ENCODE assay signal across 8 cellular contexts in genomic region chr1:183636783-183637182, GRCh38. TPM values are rescaled to one million over a fixed set of nuclear protein-coding genes. Genes with fewer than 3 reads are reported as not detected.
DNase-seq lines count a peak whose midpoint lies in the region; ATAC-seq and TF ChIP-seq lines count a peak whose summit lies in the region.

No MANE protein-coding gene starts in this region.

- H3K79me2 ChIP-seq in KMS-11 (ENCODE audit: insufficient read depth, low read depth): peaks cover 37% of the 10 kb centered on the region

- no peaks in the 10 kb centered on the region for H4K20me1 ChIP-seq in KMS-11 (ENCODE audit: insufficient read depth)

- H3K27me3 ChIP-seq in KMS-11 (ENCODE audit: insufficient read depth, low read depth) (no peaks in the 10 kb centered on the region), breast epithelium (no peaks in the 10 kb centered on the region)

- H3K4me1 Mint-ChIP-seq in Calu3 (ENCODE audit: low read depth, unreplicated experiment): peaks cover 15% of the 10 kb centered on the region
- H3K4me1 Mint-ChIP-seq in nephron: peaks cover 29% of the 10 kb centered on the region

- H3K4me2 ChIP-seq in KMS-11: peak overlapping the region; percentile 90

- no peak overlapping the region for H3K9ac ChIP-seq in KMS-11

- TF ChIP-seq CTCF in Calu3 (IDR thresholded peaks at IDR 0.05; ENCODE audit: unreplicated experiment): no peak
- no peak for TF ChIP-seq CTCF in KMS-11 (conservative IDR thresholded peaks at IDR 0.05; ENCODE audit: low read depth, low read length)
- no peak for TF ChIP-seq CTCF in breast epithelium (IDR thresholded peaks at IDR 0.05)
- TF ChIP-seq CTCF in nephron (IDR thresholded peaks at IDR 0.05; ENCODE audit: unreplicated experiment in 3 of 3): no peak

- no peak for TF ChIP-seq POLR2A in breast epithelium (IDR thresholded peaks at IDR 0.05)

- peaks cover 10% of the 10 kb centered on the region for H3K27me3 Mint-ChIP-seq in Calu3 (ENCODE audit: unreplicated experiment)
- peaks cover 35% of the 10 kb centered on the region for H3K27me3 Mint-ChIP-seq in nephron (ENCODE audit: low read depth)

- peak overlapping the region; percentile 94 for H3K27ac Mint-ChIP-seq in Calu3 (ENCODE audit: unreplicated experiment)
- H3K27ac Mint-ChIP-seq in nephron: no peak overlapping the region

- H3K36me3 Mint-ChIP-seq in Calu3 (ENCODE audit: insufficient read depth, unreplicated experiment) (peaks cover 38% of the 10 kb centered on the region), nephron (ENCODE audit: low read depth) (peaks cover 2% of the 10 kb centered on the region)

- H3K9me3 Mint-ChIP-seq in Calu3 (ENCODE audit: low read depth, unreplicated experiment): no peaks in the 10 kb centered on the region
- H3K9me3 Mint-ChIP-seq in nephron: no peaks in the 10 kb centered on the region

- H3K4me3 ChIP-seq in KMS-11 (IDR thresholded peaks at IDR 0.05; ENCODE audit: insufficient read depth, low read depth, low read length) (no peak overlapping the region), breast epithelium (peak overlapping the region in 2 of 3 donors; percentile 90 to 91)

- intact Hi-C loops in Calu3 (cut with micrococcal nuclease; ENCODE audit: unreplicated experiment) (no loop called here), breast epithelium (cut with DNase I; ENCODE audit: low total_unique reads) (no loop called here)

- H3K9me3 ChIP-seq in breast epithelium: no peaks in the 10 kb centered on the region

- BruUV-seq in Calu3 (replicated peaks; lab: Mats Ljungman, UMichigan): TSS peak; percentile 28

- H3K27ac ChIP-seq in KMS-11: no peak overlapping the region
- no peak overlapping the region for H3K27ac ChIP-seq in breast epithelium

- DNase-seq in Calu3 (no peak), breast epithelium (ENCODE audit: low spot score in 2 of 2) (no peak), superior temporal gyrus (ENCODE audit: extremely low spot score) (no peak), SKM-1 (lab: John Stamatoyannopoulos, UW; ENCODE audit: unreplicated experiment) (no peak)

- CTCF ChIA-PET in Calu3 (lab: Charles Lee): no interaction called here

- H3K4me1 ChIP-seq in KMS-11 (ENCODE audit: low read depth, poor library complexity, severe bottlenecking) (peaks cover 36% of the 10 kb centered on the region), breast epithelium (peaks cover 0 to 3% of the 10 kb centered on the region in 2 donors)

- H3K36me3 ChIP-seq in KMS-11 (ENCODE audit: insufficient read depth): no peaks in the 10 kb centered on the region; the same call in 1 of the 2 replicates
- H3K36me3 ChIP-seq in breast epithelium: peaks cover 5% of the 10 kb centered on the region

- H2AFZ ChIP-seq in KMS-11 (ENCODE audit: low read depth): peak overlapping the region; percentile 96

- ATAC-seq in GM21381 (IDR thresholded peaks at IDR 0.05; ENCODE audit: unreplicated experiment) (no peak), HG02852 (IDR thresholded peaks at IDR 0.05; ENCODE audit: unreplicated experiment) (no peak)

- H3K4me3 Mint-ChIP-seq in Calu3 (ENCODE audit: low read depth, unreplicated experiment): peak overlapping the region; percentile 95
- H3K4me3 Mint-ChIP-seq in nephron: peak overlapping the region; percentile 100

RNA-seq across cellular contexts. Expression of gene ARPC5, which starts 1.2 kb away (rescaled TPM):
- 135 and 148 TPM in 2 replicates for total RNA-seq in Calu3 (2022)
- total RNA-seq in breast epithelium: 10 to 100 TPM; 60.8 to 80.8 (median 70.8) TPM

RNA-seq across cellular contexts. Expression of gene APOBEC4, which starts 16.3 kb away (rescaled TPM):
- not detected in 2 replicates for total RNA-seq in Calu3 (2022)
- total RNA-seq in breast epithelium: not detected

RNA-seq across cellular contexts. Expression of gene NCF2, which starts 46.5 kb away (rescaled TPM):
- total RNA-seq in Calu3 (2022): 5.5 and 8.6 TPM in 2 replicates
- total RNA-seq in breast epithelium: 10 to 100 TPM in 2 of 3 donors, 1 to 10 TPM in 1; 4.6 to 45.0 (median 13.0) TPM
